1 cellular context compared by ENCODE assay signal in genomic region chr18:34222396-34223163, GRCh38.
TF ChIP-seq lines count a peak whose summit lies in the region.

No MANE protein-coding gene starts in this region.

TF ChIP-seq in SK-N-SH, 30 proteins besides CTCF, POLR2A, EP300 and RAD21 (continued from another document):
- no peak for TF ChIP-seq IRF3 (IDR thresholded peaks at IDR 0.05; ENCODE audit: low read depth, low read length)
- no peak for TF ChIP-seq USF2 (IDR thresholded peaks at IDR 0.05; ENCODE audit: borderline replicate concordance, low read depth, low read length)
- TF ChIP-seq TCF12 (IDR thresholded peaks at IDR 0.05), result no peak
- no peak for TF ChIP-seq MAX (IDR thresholded peaks at IDR 0.05; ENCODE audit: low read depth)
- TF ChIP-seq RFX5 (IDR thresholded peaks at IDR 0.05; ENCODE audit: low read length), result no peak
- no peak for TF ChIP-seq FOXM1 (IDR thresholded peaks at IDR 0.05; ENCODE audit: low read depth)
- TF ChIP-seq FOXJ3 (CRISPR knock-in tag; IDR thresholded peaks at IDR 0.05), result no peak
- no peak for TF ChIP-seq REST (IDR thresholded peaks at IDR 0.05; ENCODE audit: low read depth, low read length)
- no peak for TF ChIP-seq POLR2AphosphoS5 (IDR thresholded peaks at IDR 0.05; ENCODE audit: low read depth, low read length)
- no peak for TF ChIP-seq NRF1 (IDR thresholded peaks at IDR 0.05; ENCODE audit: low read depth, low read length)
- TF ChIP-seq GABPA (IDR thresholded peaks at IDR 0.05; ENCODE audit: low read depth), result no peak
- no peak for TF ChIP-seq JUND (IDR thresholded peaks at IDR 0.05)
TF ChIP-seq in SK-N-SH: peak in this region for 3.
